Comparison of ENCODE assay signal across 2 cellular contexts in genomic region chr4:87409420-87409939, GRCh38.
TF ChIP-seq lines count a peak whose summit lies in the region.

No MANE protein-coding gene starts in this region.

TF ChIP-seq in A549, 52 proteins besides CTCF, POLR2A, EP300 and RAD21:
- TF ChIP-seq GATA3 (IDR thresholded peaks at IDR 0.05; ENCODE audit: borderline replicate concordance) (peak; percentile 31), RFX5 (IDR thresholded peaks at IDR 0.05) (no peak)

TF ChIP-seq in K562, 482 proteins besides CTCF, POLR2A, EP300 and RAD21:
- TF ChIP-seq CCNT2 (IDR thresholded peaks at IDR 0.05; ENCODE audit: borderline replicate concordance, extremely low read depth, insufficient read length, low read depth, low read length) (peak; percentile 47), YBX1 (IDR thresholded peaks at IDR 0.05) (no peak), HMBOX1 (IDR thresholded peaks at IDR 0.05) (peak; percentile 92), FOXA3 (CRISPR knock-in tag; conservative IDR thresholded peaks at IDR 0.05 in 1 of 2, IDR thresholded peaks at IDR 0.05 in 1 of 2) (peak in 1 of 2 experiments; percentile 64; a peak in 1 of 4 replicates), HNRNPK (IDR thresholded peaks at IDR 0.05; ENCODE audit: low read depth, low read length, poor library complexity, severe bottlenecking) (no peak), ZNF436 (CRISPR knock-in tag; IDR thresholded peaks at IDR 0.05) (no peak), RBFOX2 (IDR thresholded peaks at IDR 0.05; ENCODE audit: low read depth, low read length) (no peak), ZFPM2 (CRISPR knock-in tag; IDR thresholded peaks at IDR 0.05) (no peak), ZNF551 (CRISPR knock-in tag; IDR thresholded peaks at IDR 0.05) (no peak), KDM1A (IDR thresholded peaks at IDR 0.05) (peak; percentile 72 to 82), RCOR1 (IDR thresholded peaks at IDR 0.05; ENCODE audit: borderline replicate concordance in 1 of 2, low read depth in 2 of 2, low read length in 2 of 2) (peak in 1 of 2 experiments; percentile 67; a peak in 1 of 4 replicates), KLF6 (CRISPR knock-in tag; IDR thresholded peaks at IDR 0.05; ENCODE audit: borderline replicate concordance) (no peak), TBL1XR1 (IDR thresholded peaks at IDR 0.05; ENCODE audit: low read length in 2 of 2) (no peak), ZBTB26 (CRISPR knock-in tag; IDR thresholded peaks at IDR 0.05) (no peak), CREB1 (IDR thresholded peaks at IDR 0.05) (no peak), CREB1 (CRISPR knock-in tag; IDR thresholded peaks at IDR 0.05) (no peak), HDAC1 (IDR thresholded peaks at IDR 0.05) (peak in 1 of 2 experiments; percentile 42; a peak in 1 of 4 replicates), NR2C2 (CRISPR knock-in tag; IDR thresholded peaks at IDR 0.05) (no peak), NR2C2 (tag; IDR thresholded peaks at IDR 0.05) (0 out of 2 replicates have a peak, but pooled peaks have one; percentile 19), NCOA4 (IDR thresholded peaks at IDR 0.05; ENCODE audit: partially characterized antibody) (no peak), ZNF282 (CRISPR knock-in tag; IDR thresholded peaks at IDR 0.05) (no peak), ZNF584 (CRISPR knock-in tag; IDR thresholded peaks at IDR 0.05; ENCODE audit: low read depth) (no peak), CBFA2T3 (IDR thresholded peaks at IDR 0.05) (peak; percentile 68), U2AF1 (optimal IDR thresholded peaks at IDR 0.05; ENCODE audit: low read depth, low read length) (no peak), CTBP1 (IDR thresholded peaks at IDR 0.05; ENCODE audit: borderline replicate concordance) (0 out of 2 replicates have a peak, but pooled peaks have one; percentile 15), ZBTB9 (CRISPR knock-in tag; IDR thresholded peaks at IDR 0.05) (no peak), TEAD4 (IDR thresholded peaks at IDR 0.05; ENCODE audit: low read length) (peak; percentile 52; the same call in 1 of the 2 replicates), TEAD4 (CRISPR knock-in tag; IDR thresholded peaks at IDR 0.05; ENCODE audit: borderline replicate concordance) (no peak), CBFA2T2 (conservative IDR thresholded peaks at IDR 0.05) (peak; percentile 30; the same call in 1 of the 2 replicates), ZC3H11A (IDR thresholded peaks at IDR 0.05; ENCODE audit: low read depth, low read length) (no peak)
